Comparison of ENCODE assay signal across 8 cellular contexts in genomic region chr16:89330177-89330856, GRCh38.
A peak's percentile ranks its signal among the peaks of the same experiment; 100 is the strongest.
DNase-seq lines count a peak whose midpoint lies in the region; ATAC-seq and TF ChIP-seq lines count a peak whose summit lies in the region.

No MANE protein-coding gene starts in this region.

- peak in 31 of 34 experiments; percentile 24 to 65 (median 42) for DNase-seq in T-cell
- DNase-seq in epithelial cell of prostate (ENCODE audit: low read depth, low spot score), result no peak
- DNase-seq in pulmonary artery endothelial cell (ENCODE audit: low read depth, low spot score), result peak; percentile 40
- no peak for DNase-seq in pons (ENCODE audit: low spot score)
- no peak for DNase-seq in AG08396 (ENCODE audit: low spot score)
- no peak for DNase-seq in DMS114 treated with DMSO at 0.1 percent for 48 hours (lab: John Stamatoyannopoulos, UW; ENCODE audit: unreplicated experiment)

- POLR2A ChIA-PET in HEK293 (lab: Yijun Ruan, JAX) (no interaction called here), T-cell (lab: Charles Lee) (interaction anchor here in 1 of 2 donors (0.6 kb wide), 1 partner anchor 178 kb away, joined by 4 read pairs; no protein-coding TSS in a partner anchor)

- peak; percentile 55 to 72 (median 64) for ATAC-seq in T-cell (replicated peaks in 1 of 4)
- no peak for ATAC-seq in HG03108 (IDR thresholded peaks at IDR 0.05; ENCODE audit: unreplicated experiment)

- TF ChIP-seq CTCF in HEK293 (tag by site-specific recombination; IDR thresholded peaks at IDR 0.05), result no peak

- no peaks in the 10 kb centered on the region for H3K9me3 ChIP-seq in HEK293 (ENCODE audit: control insufficient read depth, insufficient read depth, low read depth, low read length)

- CTCF ChIA-PET in HEK293 (lab: Yijun Ruan, JAX) (interaction anchor here (0.5 kb wide), 1 partner anchor 394 kb away, joined by 3 read pairs; no protein-coding TSS in a partner anchor), T-cell (lab: Charles Lee) (interaction anchor here in 1 of 2 donors (0.6 kb wide), 1 partner anchor 9 kb away, joined by 5 read pairs; no protein-coding TSS in a partner anchor)

- H3K4me3 ChIP-seq in HEK293 (ENCODE audit: low read depth, low read length), result peak overlapping the region; percentile 12

- H3K27me3 Mint-ChIP-seq in T-cell, result no peaks in the 10 kb centered on the region

- peak overlapping the region; percentile 28 to 62 (median 41) for H3K4me3 Mint-ChIP-seq in T-cell

- peak overlapping the region; percentile 65 to 66 for H3K27ac Mint-ChIP-seq in T-cell

- H3K9me3 Mint-ChIP-seq in T-cell, result no peaks in the 10 kb centered on the region

- peaks cover 10% of the 10 kb centered on the region for H3K4me1 ChIP-seq in HEK293 (ENCODE audit: control insufficient read depth, insufficient read depth, low read length)

- H3K27ac ChIP-seq in HEK293 (ENCODE audit: extremely low read depth, low read depth, low read length) (no peak overlapping the region), epithelial cell of prostate (peak overlapping the region; percentile 62)

- no peaks in the 10 kb centered on the region for H3K36me3 ChIP-seq in HEK293 (ENCODE audit: control insufficient read depth in 2 of 2, insufficient read depth in 1 of 2, low read length in 2 of 2)

- H3K4me1 Mint-ChIP-seq in T-cell, result peaks cover 88 to 91% (median 89%) of the 10 kb centered on the region in 3 donors

- H3K36me3 Mint-ChIP-seq in T-cell, result no peaks in the 10 kb centered on the region

TF ChIP-seq in HEK293, 187 proteins besides CTCF, POLR2A, EP300 and RAD21 (continues in another document):
- TF ChIP-seq ZNF138 (tag by site-specific recombination; IDR thresholded peaks at IDR 0.05; ENCODE audit: borderline replicate concordance) (no peak), ZNF140 (tag by site-specific recombination; IDR thresholded peaks at IDR 0.05) (no peak), MEIS1 (CRISPR knock-in tag; IDR thresholded peaks at IDR 0.05; ENCODE audit: borderline replicate concordance) (no peak), ZNF37A (tag by site-specific recombination; IDR thresholded peaks at IDR 0.05) (no peak), ZNF174 (tag by site-specific recombination; IDR thresholded peaks at IDR 0.05) (no peak), ZNF660 (tag by site-specific recombination; IDR thresholded peaks at IDR 0.05) (no peak), ZNF362 (tag by site-specific recombination; IDR thresholded peaks at IDR 0.05) (no peak), ZNF433 (tag by site-specific recombination; IDR thresholded peaks at IDR 0.05; ENCODE audit: low read depth) (no peak), KLF1 (tag by site-specific recombination; IDR thresholded peaks at IDR 0.05) (peak; percentile 37), ZNF626 (tag by site-specific recombination; IDR thresholded peaks at IDR 0.05) (no peak), BCL11B (tag by site-specific recombination; IDR thresholded peaks at IDR 0.05; ENCODE audit: low read depth) (no peak), KLF10 (tag by site-specific recombination; IDR thresholded peaks at IDR 0.05) (no peak), ZNF148 (tag by site-specific recombination; IDR thresholded peaks at IDR 0.05; ENCODE audit: borderline replicate concordance) (no peak), HOXD13 (CRISPR knock-in tag; IDR thresholded peaks at IDR 0.05; ENCODE audit: borderline replicate concordance) (no peak), ZBTB49 (tag by site-specific recombination; IDR thresholded peaks at IDR 0.05; ENCODE audit: low read depth) (no peak), KLF17 (tag by site-specific recombination; IDR thresholded peaks at IDR 0.05) (no peak), WT1 (tag by site-specific recombination; IDR thresholded peaks at IDR 0.05) (no peak), PRDM1 (tag by site-specific recombination; IDR thresholded peaks at IDR 0.05) (no peak), ZBTB8A (tag by site-specific recombination; IDR thresholded peaks at IDR 0.05) (no peak), ZBTB17 (tag by site-specific recombination; IDR thresholded peaks at IDR 0.05) (no peak), ZNF600 (tag by site-specific recombination; IDR thresholded peaks at IDR 0.05) (no peak), IKZF3 (tag by site-specific recombination; IDR thresholded peaks at IDR 0.05) (peak; percentile 26; the same call in 1 of the 2 replicates), ZNF596 (tag by site-specific recombination; IDR thresholded peaks at IDR 0.05) (no peak), ZIC2 (tag by site-specific recombination; IDR thresholded peaks at IDR 0.05) (peak; percentile 85), TRIM28 (IDR thresholded peaks at IDR 0.05; ENCODE audit: borderline replicate concordance, low read length) (no peak), ZNF830 (tag by site-specific recombination; IDR thresholded peaks at IDR 0.05; ENCODE audit: low read depth) (no peak)

Comparison
In these comparisons a context has a peak if more than half of its experiments do, and no peak if none do; other contexts are left out.
1. DNase-seq: peak in T-cell (31 of 34) and pulmonary artery endothelial cell (single experiment); none in epithelial cell of prostate (single experiment), pons (single experiment), AG08396 (single experiment) and DMS114 treated with DMSO at 0.1 percent for 48 hours (single experiment).